In genomic region chr22:27799334-27800249, GRCh38 we compare ENCODE assay signal across 9 cellular contexts. TPM values are rescaled to one million over a fixed set of nuclear protein-coding genes. Genes with fewer than 3 reads are reported as not detected.
DNase-seq lines count a peak whose midpoint lies in the region; FAIRE-seq and TF ChIP-seq lines count a peak whose summit lies in the region.
"Had no signal": no experiment of that assay in that cellular context is flagged by ENCODE, and none has a peak within 500 bp of the region (broad histone marks: within the 10 kb centered on the region; RNA-seq: fewer than 3 reads in every experiment).

No MANE protein-coding gene starts in this region.

- H3K9me3 Mint-ChIP-seq in Calu3 (ENCODE audit: low read depth, unreplicated experiment) (no peaks in the 10 kb centered on the region), astrocyte (ENCODE audit: unreplicated experiment) (no peaks in the 10 kb centered on the region)
- no peaks in the 10 kb centered on the region for H3K9me3 Mint-ChIP-seq in activated T-helper 2 cell treated with anti-CD3 and anti-CD28 coated beads, Interferon-gamma antibody, Interleukin-2, Interleukin-4, amounts not matched to agents 10 μg/mL and 5 μg/mL and 100 μg/mL, durations not matched to agents 14 hours and 24 hours and 36 hours

- H3K4me3 ChIP-seq in astrocyte (ENCODE audit: insufficient read depth, low read depth, low read length) (peak overlapping the region; percentile 71), sigmoid colon (peak overlapping the region; percentile 61 to 86 (median 76))

- no peak for FAIRE-seq in astrocyte (lab: Jason Lieb, UNC)

- peaks cover 27% of the 10 kb centered on the region for H3K4me1 ChIP-seq in astrocyte (ENCODE audit: insufficient read depth, low read length)
- H3K4me1 ChIP-seq in sigmoid colon: peaks cover 0 to 59% (median 50%) of the 10 kb centered on the region in 4 donors

- WGBS in sigmoid colon, 2 donors: 23 to 57% methylated on average over 71 of the region's 71 CpGs

- H3K27me3 ChIP-seq in astrocyte (ENCODE audit: insufficient read depth, low read length): no peaks in the 10 kb centered on the region
- peaks cover 0 to 52% (median 26%) of the 10 kb centered on the region in 3 donors for H3K27me3 ChIP-seq in sigmoid colon

- H3K27ac Mint-ChIP-seq in Calu3 (ENCODE audit: unreplicated experiment) (no peak overlapping the region), astrocyte (ENCODE audit: unreplicated experiment) (no peak overlapping the region)
- H3K27ac Mint-ChIP-seq in activated T-helper 2 cell treated with anti-CD3 and anti-CD28 coated beads, Interferon-gamma antibody, Interleukin-2, Interleukin-4, amounts not matched to agents 10 μg/mL and 5 μg/mL and 100 μg/mL, durations not matched to agents 14 hours and 24 hours and 36 hours: no peak overlapping the region

- H2AFZ ChIP-seq in astrocyte (ENCODE audit: low read depth, low read length): no peak overlapping the region

- H3K79me2 ChIP-seq in astrocyte (ENCODE audit: insufficient read depth, low read length): peaks cover 79% of the 10 kb centered on the region

- H3K36me3 ChIP-seq in astrocyte (ENCODE audit: insufficient read depth, low read length) (peaks cover 11% of the 10 kb centered on the region), sigmoid colon (no peaks in the 10 kb centered on the region)

- H3K4me3 Mint-ChIP-seq in Calu3 (ENCODE audit: low read depth, unreplicated experiment): peak overlapping the region; percentile 82
- peak overlapping the region; percentile 99 for H3K4me3 Mint-ChIP-seq in astrocyte (ENCODE audit: unreplicated experiment)
- H3K4me3 Mint-ChIP-seq in activated T-helper 2 cell treated with anti-CD3 and anti-CD28 coated beads, Interferon-gamma antibody, Interleukin-2, Interleukin-4, amounts not matched to agents 10 μg/mL and 5 μg/mL and 100 μg/mL, durations not matched to agents 14 hours and 24 hours and 36 hours (ENCODE audit: low read depth): no peak overlapping the region

- no peak for TF ChIP-seq POLR2A in sigmoid colon (IDR thresholded peaks at IDR 0.05)

- H3K27ac ChIP-seq in astrocyte (ENCODE audit: low read depth, low read length): peak overlapping the region; percentile 76
- H3K27ac ChIP-seq in sigmoid colon: peak overlapping the region; percentile 75 to 93 (median 85)

- CTCF ChIA-PET in Calu3 (lab: Charles Lee): no interaction called here

- H3K9ac ChIP-seq in astrocyte (ENCODE audit: low read length): peak overlapping the region; percentile 88

- H3K9me3 ChIP-seq in astrocyte (ENCODE audit: insufficient read depth, low read depth, low read length) (no peaks in the 10 kb centered on the region), sigmoid colon (no peaks in the 10 kb centered on the region)

- TF ChIP-seq EP300 in sigmoid colon (IDR thresholded peaks at IDR 0.05): no peak

- peaks cover 50% of the 10 kb centered on the region for H4K20me1 ChIP-seq in astrocyte (ENCODE audit: insufficient read depth, low read length)

- H3K36me3 Mint-ChIP-seq in Calu3 (ENCODE audit: insufficient read depth, unreplicated experiment): peaks cover 23% of the 10 kb centered on the region
- H3K36me3 Mint-ChIP-seq in astrocyte (ENCODE audit: low read depth, unreplicated experiment): peaks cover 24% of the 10 kb centered on the region
- no peaks in the 10 kb centered on the region for H3K36me3 Mint-ChIP-seq in activated T-helper 2 cell treated with anti-CD3 and anti-CD28 coated beads, Interferon-gamma antibody, Interleukin-2, Interleukin-4, amounts not matched to agents 10 μg/mL and 5 μg/mL and 100 μg/mL, durations not matched to agents 14 hours and 24 hours and 36 hours (ENCODE audit: low read depth)

- BruUV-seq in Calu3 (replicated peaks; lab: Mats Ljungman, UMichigan): no TSS peak

- no peak for DNase-seq in Calu3
- no peak for DNase-seq in astrocyte (ENCODE audit: low read depth)
- DNase-seq in hepatic stellate cell (ENCODE audit: low spot score): peak; percentile 57
- no peak for DNase-seq in sigmoid colon
- DNase-seq in GM19240 (ENCODE audit: insufficient read length, low spot score): no peak
- DNase-seq in putamen (ENCODE audit: low spot score): no peak
- no peak for DNase-seq in SW480 (ENCODE audit: low spot score)
- DNase-seq in activated T-helper 2 cell treated with anti-CD3 and anti-CD28 coated beads, Interferon-gamma antibody, Interleukin-2, Interleukin-4, amounts not matched to agents 10 μg/mL and 5 μg/mL and 100 μg/mL, durations not matched to agents 14 hours and 24 hours and 36 hours (ENCODE audit: low spot score): no peak
- DNase-seq: NCI-H1436 treated with DMSO at 0.1 percent for 48 hours had no signal

- no peaks in the 10 kb centered on the region for H3K27me3 Mint-ChIP-seq in Calu3 (ENCODE audit: unreplicated experiment)
- no peaks in the 10 kb centered on the region for H3K27me3 Mint-ChIP-seq in astrocyte (ENCODE audit: low read depth, unreplicated experiment)
- H3K27me3 Mint-ChIP-seq in activated T-helper 2 cell treated with anti-CD3 and anti-CD28 coated beads, Interferon-gamma antibody, Interleukin-2, Interleukin-4, amounts not matched to agents 10 μg/mL and 5 μg/mL and 100 μg/mL, durations not matched to agents 14 hours and 24 hours and 36 hours (ENCODE audit: low read depth): peaks cover 22% of the 10 kb centered on the region

- peak overlapping the region; percentile 98 for H3K4me2 ChIP-seq in astrocyte (ENCODE audit: low read length)

- intact Hi-C loops in Calu3 (cut with micrococcal nuclease; ENCODE audit: unreplicated experiment) (loop anchor here (10.0 kb wide), 1 partner anchor 175 kb away; no protein-coding TSS in a partner anchor), sigmoid colon (cut with DNase I) (loop anchor here (10.0 kb wide), 4 partner anchors 395 to 805 kb away; no protein-coding TSS in a partner anchor)
- intact Hi-C loops in activated T-helper 2 cell treated with anti-CD3 and anti-CD28 coated beads, Interferon-gamma antibody, Interleukin-2, Interleukin-4, amounts not matched to agents 10 μg/mL and 5 μg/mL and 100 μg/mL, durations not matched to agents 14 hours and 24 hours and 36 hours (cut with micrococcal nuclease): no loop called here

- peaks cover 14% of the 10 kb centered on the region for H3K4me1 Mint-ChIP-seq in Calu3 (ENCODE audit: low read depth, unreplicated experiment)
- peaks cover 18% of the 10 kb centered on the region for H3K4me1 Mint-ChIP-seq in astrocyte (ENCODE audit: low read depth, unreplicated experiment)
- H3K4me1 Mint-ChIP-seq in activated T-helper 2 cell treated with anti-CD3 and anti-CD28 coated beads, Interferon-gamma antibody, Interleukin-2, Interleukin-4, amounts not matched to agents 10 μg/mL and 5 μg/mL and 100 μg/mL, durations not matched to agents 14 hours and 24 hours and 36 hours (ENCODE audit: low read depth): peaks cover 8% of the 10 kb centered on the region

- TF ChIP-seq CTCF in Calu3 (IDR thresholded peaks at IDR 0.05; ENCODE audit: unreplicated experiment) (no peak), astrocyte (IDR thresholded peaks at IDR 0.05; ENCODE audit: insufficient read depth, low read depth, low read length) (no peak), sigmoid colon (IDR thresholded peaks at IDR 0.05) (no peak)

RNA-seq across cellular contexts. Expression of gene MN1, which starts 2.0 kb away (rescaled TPM):
- 1.7 and 2.3 TPM in 2 replicates for total RNA-seq in Calu3 (2022)
- total RNA-seq in astrocyte: 98.6 and 110 TPM in 2 replicates
- total RNA-seq in sigmoid colon: 10 to 100 TPM in 1 of 4 donors, 1 to 10 TPM in 3; 6.4 to 21.3 (median 7.5) TPM
- 1 to 10 TPM in 1 of 3 donors, under 1 TPM in 2; under 0.01 to 1.2 (median 0.85) TPM for polyA plus RNA-seq in sigmoid colon
- 0.09 and 0.16 TPM in 2 replicates for total RNA-seq in activated T-helper 2 cell treated with anti-CD3 and anti-CD28 coated beads, Interferon-gamma antibody, Interleukin-2, Interleukin-4, amounts not matched to agents 10 μg/mL and 5 μg/mL and 100 μg/mL, durations not matched to agents 14 hours and 24 hours and 36 hours
